11 cellular contexts compared by ENCODE assay signal in the genomic region with DNA sequence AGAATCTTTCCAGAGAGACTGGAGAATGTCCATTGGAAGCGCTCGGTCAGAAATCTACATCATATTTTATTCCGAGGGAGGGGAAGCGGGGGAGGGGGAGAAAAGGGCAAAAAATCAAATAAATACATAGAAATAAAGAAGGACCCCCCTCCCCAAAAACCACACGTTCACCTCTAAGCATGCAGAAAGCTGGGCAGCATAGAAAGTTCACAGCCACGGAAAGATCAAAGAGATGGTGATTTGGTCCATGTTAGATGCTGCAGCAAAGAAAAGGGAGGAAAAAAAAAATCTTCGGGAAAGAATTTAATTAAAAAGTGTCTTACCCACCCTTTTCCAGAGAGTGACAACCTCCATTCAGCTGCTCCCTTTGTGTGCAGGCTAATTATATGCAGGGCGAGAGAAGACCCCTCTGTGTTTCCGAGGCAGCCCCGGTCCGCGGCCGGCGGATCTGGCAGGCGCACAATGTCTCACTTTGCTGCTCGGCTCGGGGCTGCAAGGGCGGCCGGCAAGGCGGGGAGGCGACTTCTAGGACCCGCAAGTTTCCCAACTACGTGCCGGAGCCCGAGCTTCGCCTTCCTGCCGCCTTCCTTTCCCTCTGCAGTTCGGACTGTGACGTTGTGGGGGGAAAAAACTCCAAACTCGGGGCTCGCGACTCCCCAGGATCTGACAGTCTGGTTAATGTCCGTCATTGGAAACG. TPM values are rescaled to one million over a fixed set of nuclear protein-coding genes. Genes with fewer than 3 reads are reported as not detected.
DNase-seq lines count a peak whose midpoint lies in the region; ATAC-seq, FAIRE-seq and TF ChIP-seq lines count a peak whose summit lies in the region.
"Had no signal": no experiment of that assay in that cellular context is flagged by ENCODE, and none has a peak within 500 bp of the region (broad histone marks: within the 10 kb centered on the region; RNA-seq: fewer than 3 reads in every experiment).

No MANE protein-coding gene starts in this region.

- intact Hi-C loops in colonic mucosa (cut with DNase I), result no loop called here
- intact Hi-C loops in HepG2 (cut with micrococcal nuclease; ENCODE audit: unreplicated experiment), result no loop called here
- intact Hi-C loops in transverse colon (cut with DNase I; ENCODE audit: low total_unique reads), result no loop called here

- WGBS in HepG2 (ENCODE audit: low lambda C conversion rate), result 6% methylated on average over 19 of the region's 34 CpGs
- 5 to 6% methylated on average over 5 to 34 of the region's 34 CpGs for WGBS in transverse colon (ENCODE audit: low coverage in 1 of 2), 2 donors

- POLR2A ChIA-PET in HepG2 (lab: Yijun Ruan, JAX), result no interaction called here

- H3K9ac ChIP-seq in colonic mucosa (ENCODE audit: low read depth in 2 of 2, low read length in 2 of 2) (no peak overlapping the region), HepG2 (ENCODE audit: insufficient read depth, low read depth, low read length) (no peak overlapping the region)

- H3K27ac ChIP-seq in colonic mucosa (no peak overlapping the region), HepG2 (ENCODE audit: extremely low read length, insufficient read depth, low read length) (no peak overlapping the region), transverse colon (no peak overlapping the region)

- H3K4me1 Mint-ChIP-seq in activated CD8-positive, alpha-beta memory T cell treated with anti-CD3 and anti-CD28 coated beads, Interleukin-2, amount 10 ng/mL, durations not matched to agents 7 days and 5 days, result no peaks in the 10 kb centered on the region

- no peak overlapping the region for H3K4me3 Mint-ChIP-seq in activated CD8-positive, alpha-beta memory T cell treated with anti-CD3 and anti-CD28 coated beads, Interleukin-2, amount 10 ng/mL, durations not matched to agents 7 days and 5 days

- no peak overlapping the region for H3K27ac Mint-ChIP-seq in activated CD8-positive, alpha-beta memory T cell treated with anti-CD3 and anti-CD28 coated beads, Interleukin-2, amount 10 ng/mL, durations not matched to agents 7 days and 5 days

- H3K36me3 ChIP-seq in colonic mucosa (no peaks in the 10 kb centered on the region), HepG2 (replicated peaks in 1 of 2; ENCODE audit: control insufficient read depth in 1 of 2, insufficient read depth in 2 of 2, low read length in 2 of 2) (no peaks in the 10 kb centered on the region), transverse colon (no peaks in the 10 kb centered on the region)

- peak overlapping the region; percentile 11 for H3K4me3 ChIP-seq in colonic mucosa
- H3K4me3 ChIP-seq in HepG2 (replicated peaks in 1 of 3; ENCODE audit: insufficient read depth in 1 of 3, low read depth in 2 of 3, low read length in 3 of 3), result peak overlapping the region in 2 of 3 experiments; percentile 23 to 56; a peak in 2 of 6 replicates
- peak overlapping the region in 3 of 4 donors; percentile 1 to 45 (median 29) for H3K4me3 ChIP-seq in transverse colon

- H3K9me3 ChIP-seq in colonic mucosa (no peaks in the 10 kb centered on the region), HepG2 (ENCODE audit: low read length) (no peaks in the 10 kb centered on the region), transverse colon (no peaks in the 10 kb centered on the region)

- in situ Hi-C loops in HepG2 (cut with HindIII; ENCODE audit: extremely low pct_ligation_motif_present, low pct_unique_long_range_greater_than_20kb), result no loop called here
- in situ Hi-C loops in transverse colon (cut with MboI; ENCODE audit: low pct_ligation_motif_present in 1 of 4, low pct_unique_long_range_greater_than_20kb in 1 of 4, low sequenced_read_pairs in 3 of 4), result no loop called here

- H3K9me3 Mint-ChIP-seq in activated CD8-positive, alpha-beta memory T cell treated with anti-CD3 and anti-CD28 coated beads, Interleukin-2, amount 10 ng/mL, durations not matched to agents 7 days and 5 days (ENCODE audit: low read depth), result peaks cover 3% of the 10 kb centered on the region

- no peak for TF ChIP-seq POLR2A in HepG2 (IDR thresholded peaks at IDR 0.05; ENCODE audit: insufficient read depth in 1 of 2, low read depth in 2 of 2, low read length in 2 of 2)
- TF ChIP-seq POLR2A in transverse colon (IDR thresholded peaks at IDR 0.05), result no peak

- peak; percentile 80 for ATAC-seq in HepG2
- ATAC-seq in HG03354 (IDR thresholded peaks at IDR 0.05; ENCODE audit: poor library complexity, severe bottlenecking, unreplicated experiment), result no peak
- no peak for ATAC-seq in activated CD8-positive, alpha-beta memory T cell treated with anti-CD3 and anti-CD28 coated beads, Interleukin-2, amount 10 ng/mL, durations not matched to agents 7 days and 5 days

- TF ChIP-seq EP300 in HepG2 (IDR thresholded peaks at IDR 0.05; ENCODE audit: low read depth in 2 of 2, low read length in 2 of 2) (no peak), HepG2 (CRISPR knock-in tag; IDR thresholded peaks at IDR 0.05; ENCODE audit: borderline replicate concordance) (no peak), transverse colon (IDR thresholded peaks at IDR 0.05; ENCODE audit: low read depth) (no peak)

- TF ChIP-seq RAD21 in HepG2 (CRISPR knock-in tag; IDR thresholded peaks at IDR 0.05), result no peak

- peaks cover 41% of the 10 kb centered on the region for H3K27me3 Mint-ChIP-seq in activated CD8-positive, alpha-beta memory T cell treated with anti-CD3 and anti-CD28 coated beads, Interleukin-2, amount 10 ng/mL, durations not matched to agents 7 days and 5 days

- no peaks in the 10 kb centered on the region for H4K20me1 ChIP-seq in HepG2 (ENCODE audit: insufficient read depth, low read length)

- peaks cover 6% of the 10 kb centered on the region for H3K36me3 Mint-ChIP-seq in activated CD8-positive, alpha-beta memory T cell treated with anti-CD3 and anti-CD28 coated beads, Interleukin-2, amount 10 ng/mL, durations not matched to agents 7 days and 5 days

- no peak overlapping the region for H2AFZ ChIP-seq in HepG2 (ENCODE audit: low read length)

- H3K79me2 ChIP-seq in HepG2 (ENCODE audit: insufficient read depth, low read length), result no peaks in the 10 kb centered on the region

- BruUV-seq in HepG2 (replicated peaks; lab: Mats Ljungman, UMichigan), result no TSS peak

- no peaks in the 10 kb centered on the region for H3K4me1 ChIP-seq in colonic mucosa
- H3K4me1 ChIP-seq in HepG2 (ENCODE audit: insufficient read depth, low read length), result no peaks in the 10 kb centered on the region
- H3K4me1 ChIP-seq in transverse colon, result peaks cover 0 to 19% (median 13%) of the 10 kb centered on the region in 4 donors

- TF ChIP-seq CTCF in colonic mucosa (IDR thresholded peaks at IDR 0.05) (no peak), HepG2 (CRISPR knock-in tag; IDR thresholded peaks at IDR 0.05) (no peak), transverse colon (IDR thresholded peaks at IDR 0.05) (no peak)

- peak; percentile 35 for DNase-seq in NCI-H748 (lab: John Stamatoyannopoulos, UW; ENCODE audit: unreplicated experiment)
- DNase-seq in NCI-H748 treated with DMSO at 0.1 percent for 48 hours (lab: John Stamatoyannopoulos, UW), result no peak
- DNase-seq in colonic mucosa, result no peak
- DNase-seq in HepG2 (ENCODE audit: low spot score), result no peak
- no peak for DNase-seq in transverse colon
- no peak for DNase-seq in activated CD8-positive, alpha-beta memory T cell treated with anti-CD3 and anti-CD28 coated beads, Interleukin-2, amount 10 ng/mL, durations not matched to agents 7 days and 5 days
- no peak for DNase-seq in NCI-H2029 (lab: John Stamatoyannopoulos, UW)
- DNase-seq: activated naive CD4-positive, alpha-beta T cell treated with anti-CD3 and anti-CD28 coated beads, Interleukin-2, amount 50 U/mL, for 16 hours; stimulated activated CD4-positive, alpha-beta T cell treated with anti-CD3 and anti-CD28 coated beads, Interleukin-12 subunit alpha, Interleukin-12 subunit beta, amount 100 ng/mL, for 4 hours had no signal

- FAIRE-seq in HepG2 (lab: Jason Lieb, UNC), result no peak

- peak overlapping the region; percentile 72 for H3K4me2 ChIP-seq in HepG2 (ENCODE audit: low read depth, low read length)

- peaks cover 33% of the 10 kb centered on the region for H3K27me3 ChIP-seq in colonic mucosa
- H3K27me3 ChIP-seq in HepG2 (ENCODE audit: control insufficient read depth in 1 of 2, insufficient read depth in 2 of 2, low read length in 2 of 2), result peaks cover 2 to 38% of the 10 kb centered on the region in 2 experiments; a peak in 3 of 5 replicates
- H3K27me3 ChIP-seq in transverse colon, result peaks cover 75% of the 10 kb centered on the region

- CTCF ChIA-PET in HepG2 (lab: Yijun Ruan, JAX; ENCODE audit: low intra/inter-chr PET ratio, low total read pairs), result no interaction called here
- CTCF ChIA-PET in activated CD8-positive, alpha-beta memory T cell treated with anti-CD3 and anti-CD28 coated beads, Interleukin-2, amount 10 ng/mL, durations not matched to agents 7 days and 5 days (lab: Charles Lee), result no interaction called here

TF ChIP-seq in HepG2, 621 proteins besides CTCF, POLR2A, EP300 and RAD21 (continues in another document):
- peak; percentile 65; the same call in 1 of the 2 replicates for TF ChIP-seq EZH2 (conservative IDR thresholded peaks at IDR 0.05; ENCODE audit: low read depth, low read length)

RNA-seq across cellular contexts. Expression of a gene that starts 0.6 kb away (rescaled TPM):
- total RNA-seq in colonic mucosa (under 1 TPM; 0.27 to 0.66 TPM), HepG2 (2016; rRNA removed; fragmentation: Illumina TruSeq; extraction: Trizol) (not detected in 2 replicates), transverse colon (1 to 10 TPM in 1 of 4 donors, under 1 TPM in 2, not detected in 1; 0.16 to 7.9 (median 0.68) TPM)
- total RNA-seq in HepG2 (2016; cell fraction: cytosol; rRNA removed; fragmentation: Illumina TruSeq; extraction: Trizol; ENCODE audit: low read depth), result not detected in 2 replicates
- total RNA-seq in HepG2 (2016; cell fraction: insoluble cytoplasmic fraction; rRNA removed; fragmentation: Illumina TruSeq; extraction: Trizol), result not detected in 2 replicates
- not detected in 2 replicates for total RNA-seq in HepG2 (2016; cell fraction: membrane; rRNA removed; fragmentation: Illumina TruSeq; extraction: Trizol)
- not detected in 2 replicates for total RNA-seq in HepG2 (2016; cell fraction: nucleus; rRNA removed; fragmentation: Illumina TruSeq; extraction: Trizol)
- not detected in 2 replicates for polyA plus RNA-seq in HepG2 (2011; rRNA removed)
- not detected in 2 replicates for polyA plus RNA-seq in HepG2 (2011; cell fraction: cytosol; rRNA removed)
- not detected in 2 replicates for polyA plus RNA-seq in HepG2 (2011; cell fraction: nucleus; rRNA removed)
- polyA plus RNA-seq in HepG2 (2012), result not detected in 2 replicates
- not detected in 2 replicates for polyA plus RNA-seq in HepG2 (2016; cell fraction: cytosol; fragmentation: Illumina TruSeq; extraction: Trizol; ENCODE audit: low read depth)
- polyA plus RNA-seq in HepG2 (2016; cell fraction: insoluble cytoplasmic fraction; fragmentation: Illumina TruSeq; extraction: Trizol; ENCODE audit: low read depth), result not detected in 2 replicates
- not detected in 2 replicates for polyA plus RNA-seq in HepG2 (2016; cell fraction: membrane; fragmentation: Illumina TruSeq; extraction: Trizol; ENCODE audit: low read depth)
- polyA plus RNA-seq in HepG2 (2016; cell fraction: nucleus; fragmentation: Illumina TruSeq; extraction: Trizol; ENCODE audit: insufficient read depth, low read depth), result not detected in 2 replicates
- polyA minus RNA-seq in HepG2 (2011; rRNA and poly(A)+ RNA removed; ENCODE audit: low replicate concordance), result not detected in 2 replicates
- not detected in 2 replicates for polyA minus RNA-seq in HepG2 (2011; cell fraction: cytosol; rRNA and poly(A)+ RNA removed)
- polyA minus RNA-seq in HepG2 (2011; cell fraction: nucleus; rRNA and poly(A)+ RNA removed), result not detected in 2 replicates
- total RNA-seq in activated CD8-positive, alpha-beta memory T cell treated with anti-CD3 and anti-CD28 coated beads, Interleukin-2, amount 10 ng/mL, durations not matched to agents 7 days and 5 days, result not detected
- total RNA-seq: T-helper 1 cell treated with Interleukin-12 subunit alpha and Interleukin-12 subunit beta and Interleukin-4 antibody, amounts not matched to agents 30 ng/mL and 1 ng/mL, for 36 hours had no signal
